In genomic region chr2:170917219-170917851, GRCh38 we compare ENCODE assay signal across 17 cellular contexts.
"Had no signal": no experiment of that assay in that cellular context is flagged by ENCODE, and none has a peak within 500 bp of the region (broad histone marks: within the 10 kb centered on the region; RNA-seq: fewer than 3 reads in every experiment).

No MANE protein-coding gene starts in this region.

- H3K36me3 ChIP-seq: heart left ventricle, left lung, ovary, upper lobe of right lung, WERI-Rb-1 had no signal

- H3K4me1 Mint-ChIP-seq: memory B cell, nephron had no signal

- H3K27me3 ChIP-seq: heart left ventricle, left lung, ovary, upper lobe of right lung had no signal

- DNase-seq: activated CD4-positive, alpha-beta T cell treated with anti-CD3 and anti-CD28 coated beads for 4 hours; activated CD8-positive, alpha-beta memory T cell treated with anti-CD3 and anti-CD28 coated beads, Interleukin-2, amount 50 U/mL, for 48 hours; activated CD8-positive, alpha-beta T cell treated with anti-CD3 and anti-CD28 coated beads for 36 hours; activated naive CD4-positive, alpha-beta T cell; foreskin melanocyte; heart left ventricle; ovary; stimulated activated CD4-positive, alpha-beta T cell treated with anti-CD3 and anti-CD28 coated beads, Interleukin-15, amount 100 ng/mL, for 24 hours; stimulated activated CD4-positive, alpha-beta T cell treated with anti-CD3 and anti-CD28 coated beads, Interleukin-4, amount 100 ng/mL, for 24 hours; upper lobe of right lung; WERI-Rb-1 had no signal

- H3K4me1 ChIP-seq: heart left ventricle, left lung, upper lobe of right lung had no signal

- H3K4me3 ChIP-seq: heart left ventricle, left lung, ovary, upper lobe of right lung had no signal

- ATAC-seq: activated CD8-positive, alpha-beta T cell treated with anti-CD3 and anti-CD28 coated beads for 36 hours; heart left ventricle; left lung; upper lobe of right lung had no signal

- H3K4me3 Mint-ChIP-seq: activated CD8-positive, alpha-beta T cell treated with anti-CD3 and anti-CD28 coated beads for 36 hours; memory B cell; nephron; stimulated activated naive CD8-positive, alpha-beta T cell treated with anti-CD3 and anti-CD28 coated beads, Interleukin-15, Interleukin-2, amounts not matched to agents 100 ng/mL and 50 ng/mL, for 24 hours had no signal

- FAIRE-seq: astrocyte, keratinocyte had no signal

- H3K27ac Mint-ChIP-seq: activated CD8-positive, alpha-beta T cell treated with anti-CD3 and anti-CD28 coated beads for 36 hours; memory B cell; stimulated activated naive CD8-positive, alpha-beta T cell treated with anti-CD3 and anti-CD28 coated beads, Interleukin-15, Interleukin-2, amounts not matched to agents 100 ng/mL and 50 ng/mL, for 24 hours had no signal

- H3K27ac ChIP-seq: heart left ventricle, left lung, ovary, upper lobe of right lung, WERI-Rb-1 had no signal

- H3K27me3 Mint-ChIP-seq: activated CD8-positive, alpha-beta T cell treated with anti-CD3 and anti-CD28 coated beads for 36 hours; memory B cell; stimulated activated naive CD8-positive, alpha-beta T cell treated with anti-CD3 and anti-CD28 coated beads, Interleukin-15, Interleukin-2, amounts not matched to agents 100 ng/mL and 50 ng/mL, for 24 hours had no signal
